ENCODE assay signal across 1 cellular context in genomic region chr7:873367-874002, GRCh38.
TF ChIP-seq lines count a peak whose summit lies in the region.

No MANE protein-coding gene starts in this region.

TF ChIP-seq in HepG2, 621 proteins besides CTCF, POLR2A, EP300 and RAD21 (continued from another document and continues in another):
- TF ChIP-seq MLXIP (CRISPR knock-in tag; IDR thresholded peaks at IDR 0.05; ENCODE audit: borderline replicate concordance) = peak; percentile 93; the same call in 1 of the 2 replicates
- TF ChIP-seq NFAT5 (CRISPR knock-in tag; IDR thresholded peaks at IDR 0.05) = peak; percentile 93
- no peak for TF ChIP-seq ATF1 (CRISPR knock-in tag; IDR thresholded peaks at IDR 0.05)
- no peak for TF ChIP-seq AGO1 (IDR thresholded peaks at IDR 0.05; ENCODE audit: low read depth, low read length, poor library complexity, severe bottlenecking)
- no peak for TF ChIP-seq ZNF660 (CRISPR knock-in tag; IDR thresholded peaks at IDR 0.05; ENCODE audit: borderline replicate concordance, low read depth)
- peak; percentile 77; the same call in 1 of the 2 replicates for TF ChIP-seq ZNF773 (CRISPR knock-in tag; IDR thresholded peaks at IDR 0.05; ENCODE audit: borderline replicate concordance)
- peak; percentile 61; the same call in 1 of the 2 replicates for TF ChIP-seq ZBTB7B (CRISPR knock-in tag; IDR thresholded peaks at IDR 0.05)
- TF ChIP-seq ZNF747 (CRISPR knock-in tag; IDR thresholded peaks at IDR 0.05; ENCODE audit: borderline replicate concordance) = 0 out of 2 replicates have a peak, but pooled peaks have one; percentile 65
- no peak for TF ChIP-seq ZNF770 (CRISPR knock-in tag; IDR thresholded peaks at IDR 0.05)
- no peak for TF ChIP-seq BRF2 (CRISPR knock-in tag; IDR thresholded peaks at IDR 0.05)
- TF ChIP-seq ZSCAN5A (CRISPR knock-in tag; IDR thresholded peaks at IDR 0.05; ENCODE audit: borderline replicate concordance) = no peak
- peak; percentile 35 for TF ChIP-seq ASH2L (IDR thresholded peaks at IDR 0.05; ENCODE audit: insufficient read length, low read depth, low read length)
- no peak for TF ChIP-seq ZNF251 (CRISPR knock-in tag; IDR thresholded peaks at IDR 0.05)
- no peak for TF ChIP-seq CEBPB (IDR thresholded peaks at IDR 0.05; ENCODE audit: borderline replicate concordance, low read depth, low read length)
- no peak for TF ChIP-seq DDIT3 (CRISPR knock-in tag; IDR thresholded peaks at IDR 0.05)
- peak; percentile 86; the same call in 1 of the 2 replicates for TF ChIP-seq ETS1 (CRISPR knock-in tag; IDR thresholded peaks at IDR 0.05)
- no peak for TF ChIP-seq ZNF24 (IDR thresholded peaks at IDR 0.05)
- peak; percentile 87 for TF ChIP-seq HOXA3 (CRISPR knock-in tag; IDR thresholded peaks at IDR 0.05)
- TF ChIP-seq PAX8 (CRISPR knock-in tag; IDR thresholded peaks at IDR 0.05; ENCODE audit: borderline replicate concordance) = no peak
- peak; percentile 73; the same call in 1 of the 2 replicates for TF ChIP-seq KLF9 (CRISPR knock-in tag; IDR thresholded peaks at IDR 0.05; ENCODE audit: low read depth)
- peak; percentile 28; the same call in 1 of the 2 replicates for TF ChIP-seq DPF2 (CRISPR knock-in tag; IDR thresholded peaks at IDR 0.05; ENCODE audit: borderline replicate concordance, low read depth)
- TF ChIP-seq GATA4 (IDR thresholded peaks at IDR 0.05; ENCODE audit: borderline replicate concordance, low read depth) = no peak
- TF ChIP-seq ZNF788 (CRISPR knock-in tag; IDR thresholded peaks at IDR 0.05; ENCODE audit: borderline replicate concordance) = peak; percentile 89; the same call in 1 of the 2 replicates
- peak; percentile 60; the same call in 1 of the 2 replicates for TF ChIP-seq ZNF784 (CRISPR knock-in tag; IDR thresholded peaks at IDR 0.05; ENCODE audit: borderline replicate concordance)
- no peak for TF ChIP-seq HMGA1 (CRISPR knock-in tag; conservative IDR thresholded peaks at IDR 0.05)
- TF ChIP-seq IRF1 (CRISPR knock-in tag; IDR thresholded peaks at IDR 0.05; ENCODE audit: low read depth) = no peak
- TF ChIP-seq KAT7 (CRISPR knock-in tag; IDR thresholded peaks at IDR 0.05; ENCODE audit: borderline replicate concordance) = peak; percentile 41; the same call in 1 of the 2 replicates
- no peak for TF ChIP-seq ZNF260 (CRISPR knock-in tag; IDR thresholded peaks at IDR 0.05; ENCODE audit: borderline replicate concordance, low read depth)
- TF ChIP-seq GTF2F1 (IDR thresholded peaks at IDR 0.05; ENCODE audit: low read length) = no peak
- TF ChIP-seq ZBTB14 (CRISPR knock-in tag; IDR thresholded peaks at IDR 0.05) = no peak; the same call in 1 of the 2 replicates
- TF ChIP-seq MXD3 (CRISPR knock-in tag; IDR thresholded peaks at IDR 0.05) = peak; percentile 96
- no peak for TF ChIP-seq DBP (CRISPR knock-in tag; IDR thresholded peaks at IDR 0.05; ENCODE audit: not compliant biosample characterization)
- peak; percentile 80 for TF ChIP-seq PHF5A (CRISPR knock-in tag; IDR thresholded peaks at IDR 0.05; ENCODE audit: low read depth, unreplicated experiment)
- TF ChIP-seq ZNF713 (CRISPR knock-in tag; IDR thresholded peaks at IDR 0.05) = no peak
- no peak for TF ChIP-seq ZNF468 (CRISPR knock-in tag; IDR thresholded peaks at IDR 0.05)
- TF ChIP-seq BCL6 (CRISPR knock-in tag; IDR thresholded peaks at IDR 0.05) = peak; percentile 66
